Comparison of ENCODE assay signal across 20 cellular contexts in genomic region chr2:101665312-101665711, GRCh38.
"Had no signal": no experiment of that assay in that cellular context is flagged by ENCODE, and none has a peak within 500 bp of the region (broad histone marks: within the 10 kb centered on the region; RNA-seq: fewer than 3 reads in every experiment).

No MANE protein-coding gene starts in this region.

- H3K27ac Mint-ChIP-seq: IgD-negative memory B cell had no signal

- H3K9me2 ChIP-seq: SK-N-SH had no signal

- H3K4me3 Mint-ChIP-seq: IgD-negative memory B cell had no signal

- H3K4me3 ChIP-seq: K562 had no signal

- H3K9me3 ChIP-seq: SK-N-SH had no signal

- DNase-seq: Kasumi-1, MM.1S, NCI-H1092 treated with DMSO at 0.1 percent for 48 hours, NCI-H1436, NCI-H187, NCI-H2029, NCI-H2081 treated with DMSO at 0.1 percent for 48 hours, NCI-H2171, NCI-H226, NCI-H446, NCI-H510A, NCI-H524 treated with DMSO at 0.1 percent for 48 hours, NCI-H69, NCI-H774, SHP77, SK-N-SH had no signal

- H3K27me3 Mint-ChIP-seq: IgD-negative memory B cell had no signal

- ATAC-seq: K562 had no signal

- H3K4me2 ChIP-seq: KMS-11, SK-N-SH had no signal

- H3K9ac ChIP-seq: KMS-11, SK-N-SH had no signal

- H3K27ac ChIP-seq: KMS-11, RWPE1 had no signal

- H3K9me3 Mint-ChIP-seq: IgD-negative memory B cell had no signal
